In genomic region chr15:35686347-35686746, GRCh38 we compare ENCODE assay signal across 21 cellular contexts.
"Had no signal": no experiment of that assay in that cellular context is flagged by ENCODE, and none has a peak within 500 bp of the region (broad histone marks: within the 10 kb centered on the region; RNA-seq: fewer than 3 reads in every experiment).

No MANE protein-coding gene starts in this region.

- H3K27me3 ChIP-seq: colonic mucosa, esophagus squamous epithelium, foreskin keratinocyte, gastroesophageal sphincter, heart left ventricle, hepatocyte, left lung had no signal

- H3K4me2 ChIP-seq: hepatocyte had no signal

- H3K79me2 ChIP-seq: hepatocyte had no signal

- H3K27me3 Mint-ChIP-seq: dendritic cell treated with granulocyte-macrophage colony-stimulating factor and Interleukin-4, amounts not matched to agents 40 ng/mL and 50 ng/mL, for 4 days had no signal

- H3K27ac ChIP-seq: colonic mucosa, epithelial cell of prostate, esophagus squamous epithelium, foreskin keratinocyte, gastroesophageal sphincter, heart left ventricle, hepatocyte, left lung, lower lobe of right lung had no signal

- DNase-seq: colonic mucosa; cortex of kidney; effector CD8-positive, alpha-beta T cell; effector memory CD8-positive, alpha-beta T cell; endodermal cell; erythroblast; esophagus squamous epithelium; foreskin keratinocyte; heart left ventricle; left cardiac atrium; left lung; left ventricle myocardium superior; lower lobe of right lung; mesenchymal stem cell; midbrain; naive thymus-derived CD4-positive, alpha-beta T cell had no signal

- H3K4me1 ChIP-seq: colonic mucosa, foreskin keratinocyte had no signal

- H2AFZ ChIP-seq: hepatocyte had no signal

- H3K9me3 Mint-ChIP-seq: dendritic cell treated with granulocyte-macrophage colony-stimulating factor and Interleukin-4, amounts not matched to agents 40 ng/mL and 50 ng/mL, for 4 days; endodermal cell had no signal

- H3K36me3 Mint-ChIP-seq: naive thymus-derived CD4-positive, alpha-beta T cell had no signal

- H3K4me1 Mint-ChIP-seq: naive thymus-derived CD4-positive, alpha-beta T cell had no signal

- H3K4me3 Mint-ChIP-seq: dendritic cell treated with granulocyte-macrophage colony-stimulating factor and Interleukin-4, amounts not matched to agents 40 ng/mL and 50 ng/mL, for 4 days; effector memory CD8-positive, alpha-beta T cell; endodermal cell; naive thymus-derived CD4-positive, alpha-beta T cell had no signal

- H3K4me3 ChIP-seq: colonic mucosa, esophagus squamous epithelium, gastroesophageal sphincter, heart left ventricle, hepatocyte, left lung, lower lobe of right lung had no signal

- H3K27ac Mint-ChIP-seq: dendritic cell treated with granulocyte-macrophage colony-stimulating factor and Interleukin-4, amounts not matched to agents 40 ng/mL and 50 ng/mL, for 4 days; effector memory CD8-positive, alpha-beta T cell; endodermal cell; naive thymus-derived CD4-positive, alpha-beta T cell had no signal

- H3K9me3 ChIP-seq: colonic mucosa, esophagus squamous epithelium, gastroesophageal sphincter, heart left ventricle, left lung, lower lobe of right lung had no signal

- ATAC-seq: effector memory CD8-positive, alpha-beta T cell; esophagus mucosa; foreskin keratinocyte; gastroesophageal sphincter; heart left ventricle; left cardiac atrium; left lung; left ventricle myocardium superior; lower lobe of right lung; naive thymus-derived CD4-positive, alpha-beta T cell had no signal

- H3K36me3 ChIP-seq: colonic mucosa, esophagus squamous epithelium, gastroesophageal sphincter, heart left ventricle, left lung, lower lobe of right lung had no signal
